ENCODE assay signal across 8 cellular contexts in the genomic region with DNA sequence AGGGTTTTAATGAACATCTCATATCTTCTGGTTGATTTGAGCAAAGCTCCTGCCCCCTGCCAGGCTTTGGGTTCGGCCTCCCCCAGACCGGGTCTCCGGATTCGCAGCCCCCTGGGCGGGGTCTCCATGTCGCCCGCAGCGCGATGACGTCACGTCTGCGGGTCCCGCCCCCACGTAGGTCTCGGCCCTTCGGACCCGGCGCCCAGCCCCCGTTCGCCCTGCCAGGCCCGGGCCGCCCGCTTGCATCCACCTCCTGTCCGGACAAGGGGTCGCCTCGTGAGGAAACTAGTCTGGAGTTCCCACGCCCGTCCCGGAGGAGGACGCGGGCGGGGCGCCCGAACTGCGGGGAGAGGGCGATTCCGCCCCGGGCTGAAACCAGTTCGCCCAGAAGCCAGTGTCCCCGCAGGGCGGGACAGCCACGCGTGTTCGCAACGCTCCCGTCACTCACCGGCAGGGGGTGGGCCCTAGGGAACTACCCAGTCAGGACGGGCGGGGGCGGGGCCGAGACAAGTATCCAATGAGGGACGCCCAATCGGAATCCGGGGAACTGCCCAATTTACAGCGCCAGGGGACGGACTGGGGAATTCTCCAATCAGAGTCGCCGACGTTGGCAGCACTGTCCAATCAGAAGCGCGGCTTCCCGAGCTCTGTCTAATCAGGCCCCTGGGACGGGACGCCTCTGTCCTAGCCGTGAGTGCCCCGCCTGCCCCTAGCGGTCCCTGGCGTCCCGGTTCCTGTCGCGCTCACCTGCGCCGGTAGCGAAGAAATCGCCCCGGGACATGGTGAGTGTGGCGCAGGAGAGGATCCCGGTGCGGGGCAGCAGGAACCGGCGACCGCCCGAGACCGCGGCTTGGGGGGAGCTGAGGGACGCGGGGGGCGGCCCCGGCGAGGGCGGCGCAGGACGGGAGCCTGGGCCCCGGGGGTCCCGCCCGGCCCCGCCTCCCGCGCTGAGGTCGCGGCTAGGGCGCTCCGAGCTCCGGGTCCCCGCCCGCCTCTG. TPM values are rescaled to one million over a fixed set of nuclear protein-coding genes. Genes with fewer than 3 reads are reported as not detected.
DNase-seq lines count a peak whose midpoint lies in the region; ATAC-seq, FAIRE-seq and TF ChIP-seq lines count a peak whose summit lies in the region.

A gene (plus strand): TSS at position 682 of the 997 bp plus-strand sequence. CDS start 98 bp downstream, at position 780.

- no peak; the same call in 1 of the 2 replicates for TF ChIP-seq CTCF in WTC11 (IDR thresholded peaks at IDR 0.05)
- peak; percentile 27 for TF ChIP-seq CTCF in cardiac fibroblast (IDR thresholded peaks at IDR 0.05; ENCODE audit: low read depth, low read length)

- H3K79me2 ChIP-seq in ACC112 (ENCODE audit: control insufficient read depth, insufficient read depth, low read length, unreplicated experiment): peaks cover 9% of the 10 kb centered on the region

- POLR2A ChIA-PET in WTC11 (lab: Charles Lee): interaction anchor here (0.6 to 1.2 kb wide), 2 partner anchors 109 to 209 kb away, joined by 3 to 4 read pairs; no protein-coding TSS in a partner anchor

- H3K27me3 ChIP-seq in ACC112 (ENCODE audit: insufficient read depth, low read length): no peaks in the 10 kb centered on the region
- H3K27me3 ChIP-seq in small intestine (ENCODE audit: control insufficient read depth in 2 of 2, insufficient read depth in 2 of 2, low read length in 2 of 2): no peaks in the 10 kb centered on the region

- CTCF ChIA-PET in WTC11 (lab: Charles Lee): interaction anchor here (0.5 to 2.1 kb wide), 23 partner anchors 10 to 365 kb away, joined by 3 to 14 read pairs (median 4); a partner anchor contains a TSS

- peaks cover 22% of the 10 kb centered on the region for H3K9me3 Mint-ChIP-seq in WTC11

- ATAC-seq in GM18861 (IDR thresholded peaks at IDR 0.05; ENCODE audit: unreplicated experiment): peak; percentile 79
- ATAC-seq in HG03095 (IDR thresholded peaks at IDR 0.05; ENCODE audit: unreplicated experiment): peak; percentile 90
- ATAC-seq in WTC11: peak; percentile 98

- H3K36me3 Mint-ChIP-seq in WTC11: peaks cover 23% of the 10 kb centered on the region

- peak; percentile 59 for FAIRE-seq in small intestine (lab: Jason Lieb, UNC)

- H3K36me3 ChIP-seq in ACC112 (ENCODE audit: insufficient read depth, low read length) (0 out of 2 replicates have a peak, but pooled peaks cover 4% of the 10 kb centered on the region), small intestine (ENCODE audit: control insufficient read depth in 2 of 2, insufficient read depth in 2 of 2, low read length in 2 of 2) (no peaks in the 10 kb centered on the region)

- no peaks in the 10 kb centered on the region for H3K9me3 ChIP-seq in small intestine (ENCODE audit: control insufficient read depth, low read depth)

- peak within 1 kb of the TSS; percentile 87 for H3K4me3 ChIP-seq in ACC112 (ENCODE audit: low read depth, low read length)
- peak within 1 kb of the TSS; percentile 85 to 91 for H3K4me3 ChIP-seq in cardiac fibroblast (replicated peaks in 1 of 2; ENCODE audit: low read depth in 2 of 2, low read length in 2 of 2)
- peak within 1 kb of the TSS; percentile 66 to 68 for H3K4me3 ChIP-seq in small intestine (ENCODE audit: low read depth in 1 of 2, low read length in 2 of 2)

- peaks cover 8% of the 10 kb centered on the region for H3K27me3 Mint-ChIP-seq in WTC11 (ENCODE audit: low read depth)

- peaks cover 5% of the 10 kb centered on the region for H3K4me1 Mint-ChIP-seq in WTC11

- H3K4me3 Mint-ChIP-seq in WTC11: peak within 1 kb of the TSS; percentile 79

- peak; percentile 96 for DNase-seq in NCI-H2196 treated with DMSO at 0.1 percent for 48 hours (lab: John Stamatoyannopoulos, UW; ENCODE audit: unreplicated experiment)
- peak; percentile 98 for DNase-seq in WTC11 (ENCODE audit: low spot score)
- DNase-seq in cardiac fibroblast (ENCODE audit: low read depth in 2 of 2): peak; percentile 99 to 100
- DNase-seq in iPS-NIHi7 (ENCODE audit: extremely low spot score): peak; percentile 100
- peak; percentile 100 for DNase-seq in small intestine

- H3K27ac Mint-ChIP-seq in WTC11: no peak within 1 kb of the TSS

- H3K27ac ChIP-seq in ACC112 (ENCODE audit: low read depth, low read length): peak within 1 kb of the TSS; percentile 76
- H3K27ac ChIP-seq in small intestine (ENCODE audit: low read depth in 1 of 2, low read length in 1 of 2): peak within 1 kb of the TSS; percentile 69 to 94

- H3K4me1 ChIP-seq in ACC112 (ENCODE audit: control insufficient read depth, insufficient read depth, low read length, unreplicated experiment) (no peaks in the 10 kb centered on the region), small intestine (ENCODE audit: control insufficient read depth in 2 of 2, insufficient read depth in 1 of 2, low read depth in 1 of 2, low read length in 1 of 2) (peaks cover 0 to 4% of the 10 kb centered on the region in 2 donors)

- WGBS in small intestine, 3 donors: 0 to 1% (median 0%) methylated on average over 79 to 106 of the region's 106 CpGs

- H2AFZ ChIP-seq in ACC112 (ENCODE audit: low read length, unreplicated experiment): peak within 1 kb of the TSS; percentile 86

TF ChIP-seq in WTC11, 78 proteins besides CTCF, POLR2A, EP300 and RAD21 (continues in another document):
- no peak for TF ChIP-seq OVOL2 (CRISPR knock-in tag; IDR thresholded peaks at IDR 0.05; ENCODE audit: borderline replicate concordance)
- TF ChIP-seq NR2C2 (CRISPR knock-in tag; IDR thresholded peaks at IDR 0.05): no peak; the same call in 1 of the 2 replicates
- TF ChIP-seq, protein P1, sequence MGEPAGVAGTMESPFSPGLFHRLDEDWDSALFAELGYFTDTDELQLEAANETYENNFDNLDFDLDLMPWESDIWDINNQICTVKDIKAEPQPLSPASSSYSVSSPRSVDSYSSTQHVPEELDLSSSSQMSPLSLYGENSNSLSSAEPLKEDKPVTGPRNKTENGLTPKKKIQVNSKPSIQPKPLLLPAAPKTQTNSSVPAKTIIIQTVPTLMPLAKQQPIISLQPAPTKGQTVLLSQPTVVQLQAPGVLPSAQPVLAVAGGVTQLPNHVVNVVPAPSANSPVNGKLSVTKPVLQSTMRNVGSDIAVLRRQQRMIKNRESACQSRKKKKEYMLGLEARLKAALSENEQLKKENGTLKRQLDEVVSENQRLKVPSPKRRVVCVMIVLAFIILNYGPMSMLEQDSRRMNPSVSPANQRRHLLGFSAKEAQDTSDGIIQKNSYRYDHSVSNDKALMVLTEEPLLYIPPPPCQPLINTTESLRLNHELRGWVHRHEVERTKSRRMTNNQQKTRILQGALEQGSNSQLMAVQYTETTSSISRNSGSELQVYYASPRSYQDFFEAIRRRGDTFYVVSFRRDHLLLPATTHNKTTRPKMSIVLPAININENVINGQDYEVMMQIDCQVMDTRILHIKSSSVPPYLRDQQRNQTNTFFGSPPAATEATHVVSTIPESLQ (CRISPR knock-in tag; IDR thresholded peaks at IDR 0.05): no peak
- no peak for TF ChIP-seq KAT7 (CRISPR knock-in tag; IDR thresholded peaks at IDR 0.05; ENCODE audit: borderline replicate concordance)
- TF ChIP-seq ZNF423 (CRISPR knock-in tag; IDR thresholded peaks at IDR 0.05): peak; percentile 89
- TF ChIP-seq, protein P2, sequence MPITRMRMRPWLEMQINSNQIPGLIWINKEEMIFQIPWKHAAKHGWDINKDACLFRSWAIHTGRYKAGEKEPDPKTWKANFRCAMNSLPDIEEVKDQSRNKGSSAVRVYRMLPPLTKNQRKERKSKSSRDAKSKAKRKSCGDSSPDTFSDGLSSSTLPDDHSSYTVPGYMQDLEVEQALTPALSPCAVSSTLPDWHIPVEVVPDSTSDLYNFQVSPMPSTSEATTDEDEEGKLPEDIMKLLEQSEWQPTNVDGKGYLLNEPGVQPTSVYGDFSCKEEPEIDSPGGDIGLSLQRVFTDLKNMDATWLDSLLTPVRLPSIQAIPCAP (CRISPR knock-in tag; IDR thresholded peaks at IDR 0.05): peak; percentile 77; the same call in 1 of the 2 replicates
- TF ChIP-seq NFYB (CRISPR knock-in tag; conservative IDR thresholded peaks at IDR 0.05; ENCODE audit: low read depth): peak; percentile 90
- TF ChIP-seq, protein P3, sequence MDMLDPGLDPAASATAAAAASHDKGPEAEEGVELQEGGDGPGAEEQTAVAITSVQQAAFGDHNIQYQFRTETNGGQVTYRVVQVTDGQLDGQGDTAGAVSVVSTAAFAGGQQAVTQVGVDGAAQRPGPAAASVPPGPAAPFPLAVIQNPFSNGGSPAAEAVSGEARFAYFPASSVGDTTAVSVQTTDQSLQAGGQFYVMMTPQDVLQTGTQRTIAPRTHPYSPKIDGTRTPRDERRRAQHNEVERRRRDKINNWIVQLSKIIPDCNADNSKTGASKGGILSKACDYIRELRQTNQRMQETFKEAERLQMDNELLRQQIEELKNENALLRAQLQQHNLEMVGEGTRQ (CRISPR knock-in tag; IDR thresholded peaks at IDR 0.05): 0 out of 2 replicates have a peak, but pooled peaks have one; percentile 27
- no peak for TF ChIP-seq JAZF1 (CRISPR knock-in tag; IDR thresholded peaks at IDR 0.05)
- TF ChIP-seq, protein P4, sequence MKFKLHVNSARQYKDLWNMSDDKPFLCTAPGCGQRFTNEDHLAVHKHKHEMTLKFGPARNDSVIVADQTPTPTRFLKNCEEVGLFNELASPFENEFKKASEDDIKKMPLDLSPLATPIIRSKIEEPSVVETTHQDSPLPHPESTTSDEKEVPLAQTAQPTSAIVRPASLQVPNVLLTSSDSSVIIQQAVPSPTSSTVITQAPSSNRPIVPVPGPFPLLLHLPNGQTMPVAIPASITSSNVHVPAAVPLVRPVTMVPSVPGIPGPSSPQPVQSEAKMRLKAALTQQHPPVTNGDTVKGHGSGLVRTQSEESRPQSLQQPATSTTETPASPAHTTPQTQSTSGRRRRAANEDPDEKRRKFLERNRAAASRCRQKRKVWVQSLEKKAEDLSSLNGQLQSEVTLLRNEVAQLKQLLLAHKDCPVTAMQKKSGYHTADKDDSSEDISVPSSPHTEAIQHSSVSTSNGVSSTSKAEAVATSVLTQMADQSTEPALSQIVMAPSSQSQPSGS (CRISPR knock-in tag; IDR thresholded peaks at IDR 0.05; ENCODE audit: borderline replicate concordance, low read depth): no peak
- peak; percentile 89; the same call in 1 of the 2 replicates for TF ChIP-seq MYBL2 (CRISPR knock-in tag; IDR thresholded peaks at IDR 0.05)

RNA-seq across cellular contexts. Expression of the gene that starts here (rescaled TPM):
- 6.6 to 7.2 TPM (median 6.6 TPM) in 3 replicates for total RNA-seq in WTC11 (2021)
- polyA plus RNA-seq in small intestine: 1 to 10 TPM; 1.5 to 2.2 (median 1.6) TPM

Comparison
In these comparisons a context has a peak if more than half of its experiments do, and no peak if none do; other contexts are left out.
1. Peak in every context shown above with its lines: DNase-seq, ATAC-seq, H3K4me3 ChIP-seq and H3K27ac ChIP-seq.